ENCODE assay signal across 9 cellular contexts in genomic region chr4:65190780-65191179, GRCh38.
"Had no signal": no experiment of that assay in that cellular context is flagged by ENCODE, and none has a peak within 500 bp of the region (broad histone marks: within the 10 kb centered on the region; RNA-seq: fewer than 3 reads in every experiment).

No MANE protein-coding gene starts in this region.

- DNase-seq: GM23248, GOT3, H7, HFFc6, KBM-7 had no signal

- H3K9ac ChIP-seq: GM23248 had no signal

- H3K4me1 ChIP-seq: HAP-1 had no signal

- H3K27ac ChIP-seq: GM23248, HL-60 had no signal

- H3K9me3 ChIP-seq: HAP-1 had no signal

- H3K4me3 ChIP-seq: GM23248, HAP-1 had no signal

- H2AFZ ChIP-seq: GM23248 had no signal

- ATAC-seq: HCT116, HepG2 had no signal

- H3K36me3 ChIP-seq: HAP-1 had no signal
